8 cellular contexts compared by ENCODE assay signal in genomic region chr17:69246726-69247375, GRCh38. TPM values are rescaled to one million over a fixed set of nuclear protein-coding genes. Genes with fewer than 3 reads are reported as not detected.
DNase-seq lines count a peak whose midpoint lies in the region; ATAC-seq and TF ChIP-seq lines count a peak whose summit lies in the region.

No MANE protein-coding gene starts in this region.

- H3K27ac Mint-ChIP-seq in activated naive CD8-positive, alpha-beta T cell treated with anti-CD3 and anti-CD28 coated beads for 36 hours: no peak overlapping the region

- H3K27me3 Mint-ChIP-seq in activated naive CD8-positive, alpha-beta T cell treated with anti-CD3 and anti-CD28 coated beads for 36 hours: no peaks in the 10 kb centered on the region

- POLR2A ChIA-PET in HEK293T (lab: Yijun Ruan, JAX): no interaction called here

- H3K4me3 Mint-ChIP-seq in activated naive CD8-positive, alpha-beta T cell treated with anti-CD3 and anti-CD28 coated beads for 36 hours: no peak overlapping the region

- no peaks in the 10 kb centered on the region for H3K9me3 Mint-ChIP-seq in activated naive CD8-positive, alpha-beta T cell treated with anti-CD3 and anti-CD28 coated beads for 36 hours

- H3K4me1 Mint-ChIP-seq in activated naive CD8-positive, alpha-beta T cell treated with anti-CD3 and anti-CD28 coated beads for 36 hours: no peaks in the 10 kb centered on the region

- peaks cover 2% of the 10 kb centered on the region for H3K36me3 Mint-ChIP-seq in activated naive CD8-positive, alpha-beta T cell treated with anti-CD3 and anti-CD28 coated beads for 36 hours

- DNase-seq in DMS53 treated with DMSO at 0.1 percent for 48 hours (lab: John Stamatoyannopoulos, UW; ENCODE audit: unreplicated experiment): peak; percentile 58
- DNase-seq in HEK293T (ENCODE audit: extremely low spot score): peak; percentile 14
- peak; percentile 1 for DNase-seq in NCI-H446 treated with DMSO at 0.1 percent for 48 hours (lab: John Stamatoyannopoulos, UW)
- peak; percentile 23 to 63 for DNase-seq in T47D (ENCODE audit: low read depth in 1 of 2, low spot score in 1 of 2)
- DNase-seq in kidney tubule cell (ENCODE audit: low spot score): peak; percentile 49
- DNase-seq in islet precursor cell: no peak
- DNase-seq in activated naive CD8-positive, alpha-beta T cell treated with anti-CD3 and anti-CD28 coated beads for 36 hours: no peak

- in situ Hi-C loops in T47D (cut with HindIII; ENCODE audit: low pct_unique_long_range_greater_than_20kb, low sequenced_read_pairs): no loop called here

- CTCF ChIA-PET in HEK293T (lab: Yijun Ruan, JAX): interaction anchor here (0.9 kb wide), 2 partner anchors 8 to 475 kb away, joined by 3 to 4 read pairs; no protein-coding TSS in a partner anchor

- ATAC-seq in HG03342 (IDR thresholded peaks at IDR 0.05; ENCODE audit: unreplicated experiment): no peak

TF ChIP-seq in HEK293T, 16 proteins besides CTCF, POLR2A, EP300 and RAD21:
- no peak for TF ChIP-seq ELF4 (IDR thresholded peaks at IDR 0.05)
- no peak for TF ChIP-seq PKNOX1 (IDR thresholded peaks at IDR 0.05)
- no peak for TF ChIP-seq FOXK2 (IDR thresholded peaks at IDR 0.05)
- TF ChIP-seq HDGF (IDR thresholded peaks at IDR 0.05; ENCODE audit: borderline replicate concordance): no peak
- no peak for TF ChIP-seq BHLHE40 (IDR thresholded peaks at IDR 0.05; ENCODE audit: borderline replicate concordance)
- no peak for TF ChIP-seq L3MBTL2 (conservative IDR thresholded peaks at IDR 0.05)
- no peak for TF ChIP-seq LEF1 (IDR thresholded peaks at IDR 0.05; ENCODE audit: borderline replicate concordance)
- TF ChIP-seq NFRKB (IDR thresholded peaks at IDR 0.05): no peak
- no peak for TF ChIP-seq SUZ12 (IDR thresholded peaks at IDR 0.05)

RNA-seq across cellular contexts. Expression of gene ABCA10, which starts 18.2 kb away (rescaled TPM):
- under 1 TPM; 0.12 to 0.41 TPM for total RNA-seq in activated naive CD8-positive, alpha-beta T cell treated with anti-CD3 and anti-CD28 coated beads for 36 hours

Comparison
In these comparisons a context has a peak if more than half of its experiments do, and no peak if none do; other contexts are left out.
1. DNase-seq: peak in DMS53 treated with DMSO at 0.1 percent for 48 hours (single experiment), HEK293T (single experiment), NCI-H446 treated with DMSO at 0.1 percent for 48 hours (single experiment), T47D (2 of 2) and kidney tubule cell (single experiment); none in islet precursor cell (single experiment) and activated naive CD8-positive, alpha-beta T cell treated with anti-CD3 and anti-CD28 coated beads for 36 hours (single experiment).